ENCODE assay signal across 1 cellular context in the genomic region with DNA sequence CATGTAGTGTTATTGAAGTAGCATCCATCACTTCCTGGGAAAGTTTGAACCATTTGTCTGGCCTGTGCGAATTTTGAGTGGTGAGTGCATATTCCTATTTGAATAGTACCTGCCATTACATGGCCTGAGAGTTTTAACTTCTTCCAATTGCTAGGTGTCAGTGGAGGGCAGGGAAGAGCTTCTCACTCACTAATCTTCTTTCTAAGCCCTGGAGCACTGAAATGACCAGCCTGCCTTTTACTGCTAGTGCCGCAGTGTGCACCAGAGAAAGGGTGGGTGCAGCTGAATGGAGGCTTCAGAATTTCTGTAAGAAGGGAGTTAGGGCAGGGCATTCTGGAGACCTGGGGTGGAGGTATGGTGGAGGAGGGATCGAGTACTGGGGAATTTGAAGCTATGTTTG.
TF ChIP-seq lines count a peak whose summit lies in the region.

No MANE protein-coding gene starts in this region.

TF ChIP-seq in K562, 482 proteins besides CTCF, POLR2A, EP300 and RAD21:
- no peak for TF ChIP-seq FOXM1 (IDR thresholded peaks at IDR 0.05; ENCODE audit: low read depth)
- no peak for TF ChIP-seq FOXM1 (CRISPR knock-in tag; IDR thresholded peaks at IDR 0.05; ENCODE audit: low read depth)
- TF ChIP-seq JUND (IDR thresholded peaks at IDR 0.05; ENCODE audit: borderline replicate concordance, low read depth, low read length): no peak
- TF ChIP-seq JUND (tag; IDR thresholded peaks at IDR 0.05; ENCODE audit: borderline replicate concordance, low read depth, low read length): no peak
- TF ChIP-seq ELF4 (CRISPR knock-in tag; IDR thresholded peaks at IDR 0.05): no peak
- TF ChIP-seq CEBPB (tag; IDR thresholded peaks at IDR 0.05): peak; percentile 5; the same call in 1 of the 2 replicates
- TF ChIP-seq, protein P1, sequence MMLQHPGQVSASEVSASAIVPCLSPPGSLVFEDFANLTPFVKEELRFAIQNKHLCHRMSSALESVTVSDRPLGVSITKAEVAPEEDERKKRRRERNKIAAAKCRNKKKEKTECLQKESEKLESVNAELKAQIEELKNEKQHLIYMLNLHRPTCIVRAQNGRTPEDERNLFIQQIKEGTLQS (IDR thresholded peaks at IDR 0.05): peak; percentile 5
- TF ChIP-seq, protein P1 (CRISPR knock-in tag; conservative IDR thresholded peaks at IDR 0.05): no peak
